Comparison of ENCODE assay signal across 1 cellular context in genomic region chr1:155226188-155226909, GRCh38.
A peak's percentile ranks its signal among the peaks of the same experiment; 100 is the strongest.
TF ChIP-seq lines count a peak whose summit lies in the region.

No MANE protein-coding gene starts in this region.

TF ChIP-seq in H1, 55 proteins besides CTCF, POLR2A, EP300 and RAD21:
- no peak for TF ChIP-seq CEBPB (IDR thresholded peaks at IDR 0.05; ENCODE audit: low read depth, low read length)
- peak; percentile 10; the same call in 1 of the 2 replicates for TF ChIP-seq YY1 (IDR thresholded peaks at IDR 0.05; ENCODE audit: low read depth, low read length)
- no peak for TF ChIP-seq TBP (IDR thresholded peaks at IDR 0.05; ENCODE audit: low read depth, low read length)
- TF ChIP-seq SIN3A (conservative IDR thresholded peaks at IDR 0.05 in 1 of 2, IDR thresholded peaks at IDR 0.05 in 1 of 2; ENCODE audit: low read depth in 1 of 2, low read length in 2 of 2): peak in 1 of 2 experiments; percentile 74; a peak in 2 of 4 replicates
- 0 out of 2 replicates have a peak, but pooled peaks have one; percentile 36 for TF ChIP-seq TAF1 (IDR thresholded peaks at IDR 0.05; ENCODE audit: low read depth, low read length)
- TF ChIP-seq POLR2AphosphoS5 (IDR thresholded peaks at IDR 0.05; ENCODE audit: low read depth, low read length): peak; percentile 15; the same call in 1 of the 2 replicates
TF ChIP-seq in H1: peak in this region for 4.
